In the genomic region with DNA sequence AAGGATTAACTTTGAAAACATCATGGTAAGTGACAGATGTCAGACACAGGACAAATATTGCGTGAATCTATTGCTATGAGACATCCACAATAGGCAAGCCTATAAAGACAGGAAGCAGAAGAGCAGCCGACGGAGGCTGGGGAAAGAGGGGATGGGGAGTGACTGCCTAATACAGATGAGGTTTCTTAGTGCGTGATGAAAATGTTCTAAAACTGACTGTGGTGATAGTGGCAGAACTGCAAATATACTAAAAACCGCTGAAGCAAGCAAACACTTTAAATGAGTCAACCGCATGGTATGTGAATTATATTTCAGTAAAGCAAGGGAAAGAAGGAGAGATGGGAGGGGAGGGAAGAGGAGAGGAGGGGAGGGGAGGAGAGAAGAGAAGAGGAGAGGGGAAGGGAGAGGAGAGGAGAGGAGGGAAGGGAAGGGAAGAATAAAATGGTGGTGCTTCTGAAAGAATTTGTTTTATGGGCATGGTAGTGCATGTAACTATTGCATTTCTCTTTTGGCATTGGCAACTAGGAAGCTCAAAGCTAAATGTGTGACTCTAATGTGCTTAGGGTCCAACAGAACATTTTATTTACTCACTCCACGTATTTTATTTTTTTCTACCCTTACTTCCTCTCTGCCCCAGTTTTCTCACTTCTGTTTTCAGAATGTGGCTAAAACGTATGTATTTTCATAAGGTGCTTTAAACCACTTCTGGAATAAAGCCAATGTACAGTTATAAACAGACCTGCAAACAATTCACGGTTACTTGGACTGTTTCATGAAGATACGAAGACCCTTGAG, we compare ENCODE assay signal across 9 cellular contexts. TPM values are rescaled to one million over a fixed set of nuclear protein-coding genes. Genes with fewer than 3 reads are reported as not detected.
A peak's percentile ranks its signal among the peaks of the same experiment; 100 is the strongest.
DNase-seq lines count a peak whose midpoint lies in the region; FAIRE-seq and TF ChIP-seq lines count a peak whose summit lies in the region.
"Had no signal": no experiment of that assay in that cellular context is flagged by ENCODE, and none has a peak within 500 bp of the region (broad histone marks: within the 10 kb centered on the region; RNA-seq: fewer than 3 reads in every experiment).

No MANE protein-coding gene starts in this region.

- no peaks in the 10 kb centered on the region for H3K27me3 ChIP-seq in osteoblast (ENCODE audit: insufficient read depth, low read length)

- H2AFZ ChIP-seq in osteoblast (ENCODE audit: low read length), result no peak overlapping the region

- H3K79me2 ChIP-seq in osteoblast (ENCODE audit: insufficient read depth, low read length), result no peaks in the 10 kb centered on the region

- H3K9me3 ChIP-seq in osteoblast (ENCODE audit: low read depth, low read length), result no peaks in the 10 kb centered on the region

- no peak for DNase-seq in GM12892 (ENCODE audit: insufficient read length)
- peak; percentile 87 for DNase-seq in HCEC 1CT
- peak; percentile 82 for DNase-seq in NAMALWA (ENCODE audit: low spot score)
- peak; percentile 82 to 88 for DNase-seq in cardiac fibroblast (ENCODE audit: low read depth in 2 of 2)
- DNase-seq in osteoblast (ENCODE audit: insufficient read length, low spot score, missing footprints), result peak; percentile 96
- no peak for DNase-seq in effector CD4-positive, alpha-beta T cell
- no peak for DNase-seq in NCI-H526 (lab: John Stamatoyannopoulos, UW)
- DNase-seq in hypothalamus (lab: John Stamatoyannopoulos, UW), result no peak

- no peak; the same call in 1 of the 2 replicates for TF ChIP-seq POLR2A in GM12892 (IDR thresholded peaks at IDR 0.05; ENCODE audit: low read depth, low read length)

- peaks cover 30% of the 10 kb centered on the region for H3K4me1 ChIP-seq in osteoblast (ENCODE audit: insufficient read depth, low read length)

- peak overlapping the region; percentile 37 for H3K4me2 ChIP-seq in osteoblast (ENCODE audit: insufficient read depth, low read length)

- TF ChIP-seq CTCF in cardiac fibroblast (IDR thresholded peaks at IDR 0.05; ENCODE audit: low read depth, low read length) (no peak), osteoblast (IDR thresholded peaks at IDR 0.05; ENCODE audit: extremely low read depth, low read depth, low read length) (no peak)

- no peak overlapping the region for H3K4me3 ChIP-seq in cardiac fibroblast (replicated peaks in 1 of 2; ENCODE audit: low read depth in 2 of 2, low read length in 2 of 2)
- no peak overlapping the region for H3K4me3 ChIP-seq in osteoblast (ENCODE audit: insufficient read depth, low read length)

- peak; percentile 81 for FAIRE-seq in GM12892 (lab: Jason Lieb, UNC)

- peak overlapping the region; percentile 67 for H3K27ac ChIP-seq in osteoblast (ENCODE audit: low read depth, low read length)

- H4K20me1 ChIP-seq in osteoblast (ENCODE audit: insufficient read depth, low read length), result no peaks in the 10 kb centered on the region

- H3K36me3 ChIP-seq in osteoblast (ENCODE audit: insufficient read depth, low read length), result peaks cover 20% of the 10 kb centered on the region

RNA-seq across cellular contexts. Expression of a gene that starts 21.3 kb away (rescaled TPM):
- polyA plus RNA-seq in GM12892 (2012; ENCODE audit: missing spikeins), result 28.3 TPM
- total RNA-seq in osteoblast, result 24.8 and 27.9 TPM in 2 replicates

RNA-seq across cellular contexts. Expression of a gene that starts 36.9 kb away (rescaled TPM):
- polyA plus RNA-seq in GM12892 (2012; ENCODE audit: missing spikeins), result not detected
- not detected in 2 replicates for total RNA-seq in osteoblast
- total RNA-seq: activated CD8-positive, alpha-beta memory T cell treated with anti-CD3 and anti-CD28 coated beads for 36 hours had no signal

RNA-seq across cellular contexts. Expression of a gene that starts 43.6 kb away (rescaled TPM):
- not detected for polyA plus RNA-seq in GM12892 (2012; ENCODE audit: missing spikeins)
- not detected in 2 replicates for total RNA-seq in osteoblast
- total RNA-seq: activated CD8-positive, alpha-beta memory T cell treated with anti-CD3 and anti-CD28 coated beads for 36 hours had no signal

Comparison
In these comparisons a context has a peak if more than half of its experiments do, and no peak if none do; other contexts are left out.
1. DNase-seq: peak in HCEC 1CT (single experiment), NAMALWA (single experiment), cardiac fibroblast (2 of 2) and osteoblast (single experiment); none in GM12892 (single experiment), effector CD4-positive, alpha-beta T cell (single experiment), NCI-H526 (0 of 2) and hypothalamus (0 of 51).